In genomic region chr20:37903317-37904007, GRCh38 we compare ENCODE assay signal across 8 cellular contexts. TPM values are rescaled to one million over a fixed set of nuclear protein-coding genes. Genes with fewer than 3 reads are reported as not detected.
DNase-seq lines count a peak whose midpoint lies in the region; ATAC-seq and TF ChIP-seq lines count a peak whose summit lies in the region.

No MANE protein-coding gene starts in this region.

- peak overlapping the region; percentile 84 for H3K4me2 ChIP-seq in mammary epithelial cell (ENCODE audit: insufficient read depth, low read depth, low read length)

- intact Hi-C loops in mammary epithelial cell (cut with micrococcal nuclease), result loop anchor here (2.0 kb wide), 2 partner anchors 153 to 339 kb away; no protein-coding TSS in a partner anchor

- peak overlapping the region; percentile 60 for H3K4me3 ChIP-seq in H7 (ENCODE audit: insufficient read depth, low read depth, low read length)
- peak overlapping the region; percentile 38 to 65 (median 46) for H3K4me3 ChIP-seq in mammary epithelial cell (replicated peaks in 1 of 3; ENCODE audit: insufficient read depth in 1 of 3, low read depth in 2 of 3, low read length in 3 of 3)

- H3K36me3 ChIP-seq in H7 (replicated peaks; ENCODE audit: control insufficient read depth, insufficient read depth, low read length), result no peaks in the 10 kb centered on the region
- no peaks in the 10 kb centered on the region for H3K36me3 ChIP-seq in mammary epithelial cell (ENCODE audit: insufficient read depth, low read length)

- peak overlapping the region in 3 of 6 donors; percentile 41 to 86 (median 84) for H3K27ac Mint-ChIP-seq in naive B cell

- 43% methylated on average over 16 of the region's 67 CpGs for WGBS in mammary epithelial cell (ENCODE audit: low coverage, missing lambda C conversion rate)

- H3K4me3 Mint-ChIP-seq in naive B cell, result peak overlapping the region; percentile 67 to 92 (median 87)

- peak overlapping the region; percentile 71 for H2AFZ ChIP-seq in mammary epithelial cell (ENCODE audit: low read depth, low read length)

- in situ Hi-C loops in mammary epithelial cell (cut with MboI; ENCODE audit: low sequenced_read_pairs in 2 of 2), result no loop called here

- ATAC-seq in naive B cell (ENCODE audit: low read depth in 2 of 2), result peak; percentile 30 to 33

- peaks cover 0 to 17% of the 10 kb centered on the region in 2 donors for H3K36me3 Mint-ChIP-seq in naive B cell

- peaks cover 4% of the 10 kb centered on the region for H3K4me1 ChIP-seq in mammary epithelial cell (ENCODE audit: insufficient read depth, low read length)

- BruUV-seq in mammary epithelial cell (replicated peaks; lab: Mats Ljungman, UMichigan), result no TSS peak

- CTCF ChIA-PET in mammary epithelial cell (lab: Charles Lee; ENCODE audit: low non-redundant PET), result no interaction called here

- dilution Hi-C loops in mammary epithelial cell (cut with HindIII; ENCODE audit: low sequenced_read_pairs), result no loop called here

- H4K20me1 ChIP-seq in mammary epithelial cell (ENCODE audit: insufficient read depth, low read length), result no peaks in the 10 kb centered on the region

- TF ChIP-seq CTCF in AG09319 (IDR thresholded peaks at IDR 0.05; ENCODE audit: low read depth, low read length) (peak; percentile 6), mammary epithelial cell (conservative IDR thresholded peaks at IDR 0.05 in 1 of 2, IDR thresholded peaks at IDR 0.05 in 1 of 2; ENCODE audit: extremely low read depth in 1 of 2, insufficient read depth in 1 of 2, low read depth in 1 of 2, low read length in 2 of 2) (peak; percentile 10 to 36)

- no peaks in the 10 kb centered on the region for H3K79me2 ChIP-seq in mammary epithelial cell (ENCODE audit: insufficient read depth, low read length)

- DNase-seq in AG09319 (ENCODE audit: extremely low read depth, low read depth), result no peak
- peak; percentile 86 for DNase-seq in H7
- DNase-seq in mammary epithelial cell, result no peak
- no peak for DNase-seq in naive B cell
- DNase-seq in NCI-H187 treated with DMSO at 0.1 percent for 48 hours (lab: John Stamatoyannopoulos, UW), result no peak
- DNase-seq in NAMALWA (ENCODE audit: low spot score), result no peak
- DNase-seq in hepatic stellate cell (ENCODE audit: low spot score), result no peak
- DNase-seq in NCI-H748 treated with DMSO at 0.1 percent for 48 hours (lab: John Stamatoyannopoulos, UW), result no peak

- peaks cover 11% of the 10 kb centered on the region for H3K27me3 ChIP-seq in H7 (ENCODE audit: control insufficient read depth, insufficient read depth, low read length)
- no peaks in the 10 kb centered on the region for H3K27me3 ChIP-seq in mammary epithelial cell (ENCODE audit: insufficient read depth, low read length)

- peaks cover 49 to 85% (median 82%) of the 10 kb centered on the region in 3 donors for H3K27me3 Mint-ChIP-seq in naive B cell

- no peaks in the 10 kb centered on the region for H3K9me3 ChIP-seq in mammary epithelial cell (replicated peaks; ENCODE audit: insufficient read depth, low read length)

- H3K27ac ChIP-seq in mammary epithelial cell (ENCODE audit: insufficient read depth, low read depth, low read length), result no peak overlapping the region

- H3K9ac ChIP-seq in mammary epithelial cell (ENCODE audit: insufficient read depth, low read length), result no peak overlapping the region

- peaks cover 0 to 4% (median 2%) of the 10 kb centered on the region in 7 donors for H3K9me3 Mint-ChIP-seq in naive B cell

- H3K4me1 Mint-ChIP-seq in naive B cell, result peaks cover 11 to 20% (median 19%) of the 10 kb centered on the region in 3 donors

RNA-seq across cellular contexts. Expression of gene VSTM2L, which starts 0.5 kb away (rescaled TPM):
- 2.7 and 5.8 TPM in 2 replicates for total RNA-seq in H7 (2014; rRNA removed; shearing (Covaris generic))
- 1 to 10 TPM; 1.7 to 3.0 TPM for total RNA-seq in mammary epithelial cell
- 4.4 TPM for polyA plus RNA-seq in mammary epithelial cell
- polyA minus RNA-seq in mammary epithelial cell, result 4.4 TPM
- not detected for polyA plus RNA-seq in naive B cell (ENCODE audit: low read depth in 6 of 6)
